22 cellular contexts compared by ENCODE assay signal in the genomic region with DNA sequence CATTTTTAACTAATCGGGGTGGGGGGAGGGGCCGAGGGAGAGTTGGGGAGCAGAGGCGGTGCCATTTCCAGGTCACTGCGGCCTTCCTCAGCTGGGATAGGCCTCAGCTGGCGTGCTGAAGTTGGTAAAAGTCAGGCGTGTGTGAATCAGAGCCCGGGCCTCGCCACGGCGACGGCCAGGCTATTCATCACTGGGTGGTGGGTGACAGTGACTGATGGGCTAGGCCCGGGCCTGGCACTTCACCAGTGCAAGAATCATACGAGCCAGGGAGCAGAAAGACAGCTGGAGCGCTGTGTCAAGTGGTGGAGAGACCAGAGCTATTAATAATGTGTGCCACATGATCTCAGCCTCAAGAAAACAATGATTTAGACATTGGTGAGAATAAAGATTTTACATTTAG.
DNase-seq lines count a peak whose midpoint lies in the region; ATAC-seq, FAIRE-seq and TF ChIP-seq lines count a peak whose summit lies in the region.
"Had no signal": no experiment of that assay in that cellular context is flagged by ENCODE, and none has a peak within 500 bp of the region (broad histone marks: within the 10 kb centered on the region; RNA-seq: fewer than 3 reads in every experiment).

No MANE protein-coding gene starts in this region.

- H3K4me2 ChIP-seq in astrocyte (ENCODE audit: low read length): no peak overlapping the region
- H3K4me2 ChIP-seq: BLaER1 treated with 17β-estradiol and CSF1 and Interleukin-3, amounts not matched to agents 10 nM and 100 nM; hepatocyte had no signal

- H3K9me3 ChIP-seq in astrocyte (ENCODE audit: insufficient read depth, low read depth, low read length): no peaks in the 10 kb centered on the region
- H3K9me3 ChIP-seq: BLaER1 treated with 17β-estradiol and CSF1 and Interleukin-3, amounts not matched to agents 10 nM and 100 nM; right atrium auricular region; upper lobe of left lung had no signal

- H4K20me1 ChIP-seq in astrocyte (ENCODE audit: insufficient read depth, low read length): no peaks in the 10 kb centered on the region
- H4K20me1 ChIP-seq: BLaER1 treated with 17β-estradiol and CSF1 and Interleukin-3, amounts not matched to agents 10 nM and 100 nM had no signal

- H2AFZ ChIP-seq in astrocyte (ENCODE audit: low read depth, low read length): no peak overlapping the region
- H2AFZ ChIP-seq: hepatocyte had no signal

- no peak for TF ChIP-seq CTCF in astrocyte (IDR thresholded peaks at IDR 0.05; ENCODE audit: insufficient read depth, low read depth, low read length)

- H3K9me3 Mint-ChIP-seq in astrocyte (ENCODE audit: unreplicated experiment): no peaks in the 10 kb centered on the region

- H3K27ac Mint-ChIP-seq in astrocyte (ENCODE audit: unreplicated experiment): no peak overlapping the region
- H3K27ac Mint-ChIP-seq: stimulated activated naive CD8-positive, alpha-beta T cell treated with anti-CD3 and anti-CD28 coated beads, Interleukin-15, Interleukin-2, amounts not matched to agents 100 ng/mL and 50 ng/mL, for 24 hours had no signal

- H3K9ac ChIP-seq in astrocyte (ENCODE audit: low read length): no peak overlapping the region
- H3K9ac ChIP-seq: BLaER1 treated with 17β-estradiol and CSF1 and Interleukin-3, amounts not matched to agents 10 nM and 100 nM had no signal

- FAIRE-seq in astrocyte (lab: Jason Lieb, UNC) (no peak), urothelium cell line (lab: Jason Lieb, UNC) (no peak)
- FAIRE-seq: GM18507, kidney had no signal

- H3K4me1 Mint-ChIP-seq in astrocyte (ENCODE audit: low read depth, unreplicated experiment): no peaks in the 10 kb centered on the region

- no peaks in the 10 kb centered on the region for H3K36me3 ChIP-seq in astrocyte (ENCODE audit: insufficient read depth, low read length)
- H3K36me3 ChIP-seq: BLaER1 treated with 17β-estradiol and CSF1 and Interleukin-3, amounts not matched to agents 10 nM and 100 nM; right atrium auricular region; upper lobe of left lung had no signal

- H3K27ac ChIP-seq in astrocyte (ENCODE audit: low read depth, low read length): no peak overlapping the region
- H3K27ac ChIP-seq: BLaER1 treated with 17β-estradiol and CSF1 and Interleukin-3, amounts not matched to agents 10 nM and 100 nM; hepatocyte; right atrium auricular region; upper lobe of left lung had no signal

- no peaks in the 10 kb centered on the region for H3K36me3 Mint-ChIP-seq in astrocyte (ENCODE audit: low read depth, unreplicated experiment)

- H3K27me3 Mint-ChIP-seq in astrocyte (ENCODE audit: low read depth, unreplicated experiment): no peaks in the 10 kb centered on the region
- H3K27me3 Mint-ChIP-seq: stimulated activated naive CD8-positive, alpha-beta T cell treated with anti-CD3 and anti-CD28 coated beads, Interleukin-15, Interleukin-2, amounts not matched to agents 100 ng/mL and 50 ng/mL, for 24 hours had no signal

- no peak overlapping the region for H3K4me3 Mint-ChIP-seq in astrocyte (ENCODE audit: unreplicated experiment)
- H3K4me3 Mint-ChIP-seq: stimulated activated naive CD8-positive, alpha-beta T cell treated with anti-CD3 and anti-CD28 coated beads, Interleukin-15, Interleukin-2, amounts not matched to agents 100 ng/mL and 50 ng/mL, for 24 hours had no signal

- no peaks in the 10 kb centered on the region for H3K4me1 ChIP-seq in astrocyte (ENCODE audit: insufficient read depth, low read length)
- H3K4me1 ChIP-seq: right atrium auricular region, upper lobe of left lung had no signal

- H3K27me3 ChIP-seq in astrocyte (ENCODE audit: insufficient read depth, low read length): no peaks in the 10 kb centered on the region
- H3K27me3 ChIP-seq: BLaER1 treated with 17β-estradiol and CSF1 and Interleukin-3, amounts not matched to agents 10 nM and 100 nM; hepatocyte; right atrium auricular region; upper lobe of left lung had no signal

- no peak for ATAC-seq in GM19467 (IDR thresholded peaks at IDR 0.05; ENCODE audit: unreplicated experiment)

- DNase-seq in DMS153 (lab: John Stamatoyannopoulos, UW) (peak; percentile 13), DMS153 treated with DMSO at 0.1 percent for 48 hours (lab: John Stamatoyannopoulos, UW; ENCODE audit: unreplicated experiment) (no peak), NCI-H2227 (lab: John Stamatoyannopoulos, UW; ENCODE audit: unreplicated experiment) (peak; percentile 33), astrocyte (ENCODE audit: low read depth) (peak; percentile 54), pons (ENCODE audit: low spot score) (peak; percentile 28), NCI-H345 (lab: John Stamatoyannopoulos, UW) (no peak), urothelium cell line (ENCODE audit: low spot score) (no peak)
- DNase-seq: 8988T; activated CD4-positive, alpha-beta T cell treated with anti-CD3 and anti-CD28 coated beads for 1 hour; cerebellar nuclear complex; effector memory CD4-positive, alpha-beta T cell; HCEC 1CT; kidney; NCI-H2081 treated with DMSO at 0.1 percent for 48 hours; T-helper 9 cell had no signal

- no peaks in the 10 kb centered on the region for H3K79me2 ChIP-seq in astrocyte (ENCODE audit: insufficient read depth, low read length)
- H3K79me2 ChIP-seq: hepatocyte had no signal

- no peak overlapping the region for H3K4me3 ChIP-seq in astrocyte (ENCODE audit: insufficient read depth, low read depth, low read length)
- H3K4me3 ChIP-seq: BLaER1 treated with 17β-estradiol and CSF1 and Interleukin-3, amounts not matched to agents 10 nM and 100 nM; hepatocyte; right atrium auricular region; upper lobe of left lung had no signal

Comparison
In these comparisons a context has a peak if more than half of its experiments do, and no peak if none do; other contexts are left out.
1. DNase-seq: peak in DMS153 (single experiment), NCI-H2227 (single experiment), astrocyte (single experiment) and pons (single experiment); none in DMS153 treated with DMSO at 0.1 percent for 48 hours (single experiment), NCI-H345 (single experiment) and urothelium cell line (single experiment).